Comparison of ENCODE assay signal across 26 cellular contexts in genomic region chr6:38208028-38208427, GRCh38.
"Had no signal": no experiment of that assay in that cellular context is flagged by ENCODE, and none has a peak within 500 bp of the region (broad histone marks: within the 10 kb centered on the region; RNA-seq: fewer than 3 reads in every experiment).

No MANE protein-coding gene starts in this region.

- H3K4me3 Mint-ChIP-seq: activated CD4-positive, alpha-beta memory T cell treated with anti-CD3 and anti-CD28 coated beads, Interleukin-2, amount 10 ng/mL, durations not matched to agents 7 days and 5 days; activated CD4-positive, alpha-beta T cell treated with anti-CD3 and anti-CD28 coated beads for 36 hours; activated CD4-positive, alpha-beta T cell treated with anti-CD3 and anti-CD28 coated beads, Interleukin-2, amount 10 ng/mL, durations not matched to agents 7 days and 5 days; activated naive CD4-positive, alpha-beta T cell treated with anti-CD3 and anti-CD28 coated beads, Interleukin-2, amount 10 ng/mL, durations not matched to agents 7 days and 5 days; activated naive CD8-positive, alpha-beta T cell treated with anti-CD3 and anti-CD28 coated beads, Interleukin-2, amount 10 ng/mL, durations not matched to agents 7 days and 5 days; activated T-helper 1 cell treated with anti-CD3 and anti-CD28 coated beads, Interleukin-12 subunit alpha, Interleukin-12 subunit beta, Interleukin-2, Interleukin-4 antibody, amounts not matched to agents 30 ng/mL and 10 ng/mL and 1 ng/mL, durations not matched to agents 14 hours and 24 hours and 36 hours; central memory CD8-positive, alpha-beta T cell; dendritic cell treated with granulocyte-macrophage colony-stimulating factor and Interleukin-4, amounts not matched to agents 40 ng/mL and 50 ng/mL, for 4 days; endodermal cell had no signal

- H3K27ac Mint-ChIP-seq: activated CD4-positive, alpha-beta memory T cell treated with anti-CD3 and anti-CD28 coated beads, Interleukin-2, amount 10 ng/mL, durations not matched to agents 7 days and 5 days; activated CD4-positive, alpha-beta T cell treated with anti-CD3 and anti-CD28 coated beads for 36 hours; activated CD4-positive, alpha-beta T cell treated with anti-CD3 and anti-CD28 coated beads, Interleukin-2, amount 10 ng/mL, durations not matched to agents 7 days and 5 days; activated naive CD4-positive, alpha-beta T cell treated with anti-CD3 and anti-CD28 coated beads, Interleukin-2, amount 10 ng/mL, durations not matched to agents 7 days and 5 days; activated naive CD4-positive, alpha-beta T cell treated with anti-CD3 and anti-CD28 coated beads, Interleukin-2, amount 50 U/mL, for 72 hours; activated naive CD8-positive, alpha-beta T cell treated with anti-CD3 and anti-CD28 coated beads, Interleukin-2, amount 10 ng/mL, durations not matched to agents 7 days and 5 days; activated T-helper 1 cell treated with anti-CD3 and anti-CD28 coated beads, Interleukin-12 subunit alpha, Interleukin-12 subunit beta, Interleukin-2, Interleukin-4 antibody, amounts not matched to agents 30 ng/mL and 10 ng/mL and 1 ng/mL, durations not matched to agents 14 hours and 24 hours and 36 hours; activated T-helper 2 cell treated with anti-CD3 and anti-CD28 coated beads, Interferon-gamma antibody, Interleukin-2, Interleukin-4, amounts not matched to agents 10 μg/mL and 5 μg/mL and 100 μg/mL, durations not matched to agents 14 hours and 24 hours and 36 hours; dendritic cell treated with granulocyte-macrophage colony-stimulating factor and Interleukin-4, amounts not matched to agents 40 ng/mL and 50 ng/mL, for 4 days; endodermal cell had no signal

- H3K27ac ChIP-seq: ascending aorta, brain microvascular endothelial cell, coronary artery, dorsolateral prefrontal cortex had no signal

- H3K36me3 Mint-ChIP-seq: activated naive CD4-positive, alpha-beta T cell treated with anti-CD3 and anti-CD28 coated beads, Interleukin-2, amount 10 ng/mL, durations not matched to agents 7 days and 5 days; activated naive CD4-positive, alpha-beta T cell treated with anti-CD3 and anti-CD28 coated beads, Interleukin-2, amount 50 U/mL, for 72 hours; activated naive CD8-positive, alpha-beta T cell treated with anti-CD3 and anti-CD28 coated beads, Interleukin-2, amount 10 ng/mL, durations not matched to agents 7 days and 5 days had no signal

- H3K27me3 Mint-ChIP-seq: activated CD4-positive, alpha-beta memory T cell treated with anti-CD3 and anti-CD28 coated beads, Interleukin-2, amount 10 ng/mL, durations not matched to agents 7 days and 5 days; activated CD4-positive, alpha-beta T cell treated with anti-CD3 and anti-CD28 coated beads for 36 hours; activated CD4-positive, alpha-beta T cell treated with anti-CD3 and anti-CD28 coated beads, Interleukin-2, amount 10 ng/mL, durations not matched to agents 7 days and 5 days; activated naive CD4-positive, alpha-beta T cell treated with anti-CD3 and anti-CD28 coated beads, Interleukin-2, amount 10 ng/mL, durations not matched to agents 7 days and 5 days; activated naive CD8-positive, alpha-beta T cell treated with anti-CD3 and anti-CD28 coated beads, Interleukin-2, amount 10 ng/mL, durations not matched to agents 7 days and 5 days; central memory CD8-positive, alpha-beta T cell; dendritic cell treated with granulocyte-macrophage colony-stimulating factor and Interleukin-4, amounts not matched to agents 40 ng/mL and 50 ng/mL, for 4 days had no signal

- DNase-seq: activated CD4-positive, alpha-beta memory T cell treated with anti-CD3 and anti-CD28 coated beads, Interleukin-2, amount 10 ng/mL, durations not matched to agents 7 days and 5 days; activated CD4-positive, alpha-beta T cell treated with anti-CD3 and anti-CD28 coated beads for 36 hours; activated CD4-positive, alpha-beta T cell treated with anti-CD3 and anti-CD28 coated beads, Interleukin-2, amount 10 ng/mL, durations not matched to agents 7 days and 5 days; activated CD4-positive, alpha-beta T cell treated with anti-CD3 and anti-CD28 coated beads, Interleukin-2, amount 50 U/mL, for 4 hours; activated CD4-positive, CD25-positive, alpha-beta regulatory T cell; activated CD4-positive, CD25-positive, alpha-beta regulatory T cell treated with anti-CD3 and anti-CD28 coated beads, Interleukin-2, amount 50 U/mL, for 72 hours; activated CD8-positive, alpha-beta memory T cell treated with anti-CD3 and anti-CD28 coated beads, Interleukin-2, amount 50 U/mL, for 4 hours; activated effector memory CD4-positive, alpha-beta T cell treated with anti-CD3 and anti-CD28 coated beads, Interleukin-2, amount 50 U/mL, for 16 hours; activated naive CD4-positive, alpha-beta T cell; activated naive CD4-positive, alpha-beta T cell treated with anti-CD3 and anti-CD28 coated beads, Interleukin-2, amount 10 ng/mL, durations not matched to agents 7 days and 5 days; activated naive CD8-positive, alpha-beta T cell treated with anti-CD3 and anti-CD28 coated beads, Interleukin-2, amount 10 ng/mL, durations not matched to agents 7 days and 5 days; activated T-cell treated with anti-CD3 and anti-CD28 coated beads, Interleukin-2, amount 50 U/mL, for 1 hour; activated T-cell treated with anti-CD3 and anti-CD28 coated beads, Interleukin-2, amount 50 U/mL, for 48 hours; brain microvascular endothelial cell; dorsolateral prefrontal cortex; effector memory CD4-positive, alpha-beta T cell; endodermal cell; foreskin fibroblast; T-helper 2 cell had no signal

- H3K9me3 Mint-ChIP-seq: activated CD4-positive, alpha-beta memory T cell treated with anti-CD3 and anti-CD28 coated beads, Interleukin-2, amount 10 ng/mL, durations not matched to agents 7 days and 5 days; activated CD4-positive, alpha-beta T cell treated with anti-CD3 and anti-CD28 coated beads, Interleukin-2, amount 10 ng/mL, durations not matched to agents 7 days and 5 days; activated naive CD4-positive, alpha-beta T cell treated with anti-CD3 and anti-CD28 coated beads, Interleukin-2, amount 10 ng/mL, durations not matched to agents 7 days and 5 days; activated naive CD8-positive, alpha-beta T cell treated with anti-CD3 and anti-CD28 coated beads, Interleukin-2, amount 10 ng/mL, durations not matched to agents 7 days and 5 days; activated T-helper 1 cell treated with anti-CD3 and anti-CD28 coated beads, Interleukin-12 subunit alpha, Interleukin-12 subunit beta, Interleukin-2, Interleukin-4 antibody, amounts not matched to agents 30 ng/mL and 10 ng/mL and 1 ng/mL, durations not matched to agents 14 hours and 24 hours and 36 hours; activated T-helper 2 cell treated with anti-CD3 and anti-CD28 coated beads, Interferon-gamma antibody, Interleukin-2, Interleukin-4, amounts not matched to agents 10 μg/mL and 5 μg/mL and 100 μg/mL, durations not matched to agents 14 hours and 24 hours and 36 hours; central memory CD8-positive, alpha-beta T cell; dendritic cell treated with granulocyte-macrophage colony-stimulating factor and Interleukin-4, amounts not matched to agents 40 ng/mL and 50 ng/mL, for 4 days had no signal
